10 cellular contexts compared by ENCODE assay signal in the genomic region with DNA sequence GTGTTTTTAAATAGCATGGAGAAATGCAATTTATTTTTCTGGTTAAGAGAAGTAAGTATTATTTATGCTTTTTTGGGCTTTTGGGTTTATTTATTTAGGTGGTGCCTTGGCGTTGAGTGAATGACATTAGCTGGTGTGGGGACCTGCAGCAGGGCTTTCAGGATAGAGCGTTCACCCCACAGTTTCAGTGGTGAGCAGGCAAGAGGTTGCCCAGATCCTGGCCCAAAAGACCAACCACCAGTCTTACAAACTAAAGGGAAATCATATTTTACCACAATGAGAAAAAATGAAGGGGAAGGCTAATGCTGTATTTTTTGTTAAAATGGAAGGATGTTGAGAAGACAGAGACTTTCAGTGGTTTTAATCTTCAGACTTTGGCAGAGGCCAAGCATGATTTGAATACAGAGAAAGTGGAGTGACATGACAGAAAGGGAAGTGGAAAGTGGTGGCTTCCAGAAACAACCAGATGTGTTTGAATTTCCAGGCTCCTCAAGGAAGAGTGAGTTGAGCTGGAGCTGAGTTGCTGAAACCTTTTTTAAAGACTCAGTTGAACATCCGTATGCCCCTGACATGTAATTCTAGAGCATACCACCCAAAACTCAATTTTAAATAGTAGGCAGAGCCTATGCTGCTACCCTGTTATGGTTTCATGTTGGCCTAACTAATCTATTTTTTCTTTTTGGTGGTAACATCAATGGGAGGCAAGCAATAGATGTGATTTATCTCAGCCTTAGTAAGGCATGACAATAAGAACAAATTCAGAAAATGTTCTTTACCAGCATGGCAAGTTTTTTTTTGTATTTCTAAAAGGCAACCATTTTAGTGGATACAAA.
DNase-seq lines count a peak whose midpoint lies in the region; ATAC-seq, FAIRE-seq and TF ChIP-seq lines count a peak whose summit lies in the region.
"Had no signal": no experiment of that assay in that cellular context is flagged by ENCODE, and none has a peak within 500 bp of the region (broad histone marks: within the 10 kb centered on the region; RNA-seq: fewer than 3 reads in every experiment).

No MANE protein-coding gene starts in this region.

- H2BK5ac ChIP-seq in H9 (ENCODE audit: insufficient read length, low read length), result no peak overlapping the region

- peaks cover 33 to 58% of the 10 kb centered on the region in 2 experiments for H3K4me1 Mint-ChIP-seq in H9
- peaks cover 0 to 12% (median 0%) of the 10 kb centered on the region in 7 donors for H3K4me1 Mint-ChIP-seq in naive thymus-derived CD4-positive, alpha-beta T cell

- ATAC-seq in GM18858 (IDR thresholded peaks at IDR 0.05; ENCODE audit: unreplicated experiment), result peak; percentile 84
- ATAC-seq in naive thymus-derived CD4-positive, alpha-beta T cell, result no peak

- no peak overlapping the region for H4K91ac ChIP-seq in H9 (ENCODE audit: insufficient read length, low read depth, low read length)

- no peak overlapping the region for H4K8ac ChIP-seq in H9 (replicated peaks; ENCODE audit: insufficient read length, low read depth, low read length)

- H3K56ac ChIP-seq in H9 (ENCODE audit: insufficient read length, low read depth, low read length), result no peak overlapping the region

- intact Hi-C loops in kidney (cut with DNase I), result no loop called here
- intact Hi-C loops in naive thymus-derived CD4-positive, alpha-beta T cell (cut with micrococcal nuclease), result no loop called here

- H3T11ph ChIP-seq in H9 (ENCODE audit: low read length), result no peak overlapping the region

- H3K18ac ChIP-seq in H9 (ENCODE audit: insufficient read length, low read depth, low read length), result no peak overlapping the region

- no peak for DNase-seq in H9
- DNase-seq in NAMALWA (ENCODE audit: low spot score), result peak; percentile 5
- DNase-seq in kidney, result no peak
- DNase-seq in naive thymus-derived CD4-positive, alpha-beta T cell, result no peak
- no peak for DNase-seq in NCI-H524 treated with DMSO at 0.1 percent for 48 hours (lab: John Stamatoyannopoulos, UW)
- no peak for DNase-seq in foreskin melanocyte
- DNase-seq: NCI-H2081 had no signal

- peak overlapping the region in 2 of 3 experiments; percentile 41 to 90; a peak in 3 of 7 replicates for H3K27ac Mint-ChIP-seq in H9
- no peak overlapping the region for H3K27ac Mint-ChIP-seq in naive thymus-derived CD4-positive, alpha-beta T cell

- H3K4me2 ChIP-seq in H9 (ENCODE audit: insufficient read depth, insufficient read length, low read length), result no peak overlapping the region
- H3K4me2 ChIP-seq in parathyroid adenoma (ENCODE audit: low read length), result no peak overlapping the region

- H2BK12ac ChIP-seq in H9 (ENCODE audit: insufficient read length, low read depth, low read length), result no peak overlapping the region

- H3K36me3 ChIP-seq in parathyroid adenoma (ENCODE audit: control insufficient read depth, insufficient read depth, low read length) (no peaks in the 10 kb centered on the region), kidney (ENCODE audit: control insufficient read depth in 1 of 2, insufficient read depth in 2 of 2, low read length in 2 of 2) (no peaks in the 10 kb centered on the region)
- peaks cover 0 to 4% (median 0%) of the 10 kb centered on the region in 3 experiments for H3K36me3 ChIP-seq in naive thymus-derived CD4-positive, alpha-beta T cell (ENCODE audit: control insufficient read depth in 2 of 3, insufficient read depth in 3 of 3, low read length in 3 of 3)

- H3K27ac ChIP-seq in H9 (ENCODE audit: insufficient read length, low read depth, low read length), result no peak overlapping the region
- peak overlapping the region; percentile 29 for H3K27ac ChIP-seq in parathyroid adenoma
- H3K27ac ChIP-seq in kidney (ENCODE audit: low read depth in 2 of 2, low read length in 2 of 2), result peak overlapping the region in 1 of 2 donors; percentile 35
- H3K27ac ChIP-seq in naive thymus-derived CD4-positive, alpha-beta T cell (ENCODE audit: low read depth, low read length), result no peak overlapping the region

- POLR2A ChIA-PET in naive thymus-derived CD4-positive, alpha-beta T cell (lab: Charles Lee), result no interaction called here

- H3K27me3 ChIP-seq in H9 (ENCODE audit: insufficient read depth, low read length), result no peaks in the 10 kb centered on the region
- no peaks in the 10 kb centered on the region for H3K27me3 ChIP-seq in parathyroid adenoma (ENCODE audit: control insufficient read depth, insufficient read depth, low read length)
- H3K27me3 ChIP-seq in naive thymus-derived CD4-positive, alpha-beta T cell (ENCODE audit: control insufficient read depth in 2 of 2, insufficient read depth in 2 of 2, low read length in 2 of 2), result no peaks in the 10 kb centered on the region

- CTCF ChIA-PET in naive thymus-derived CD4-positive, alpha-beta T cell (lab: Charles Lee), result no interaction called here

- no peak overlapping the region for H2AK5ac ChIP-seq in H9 (ENCODE audit: insufficient read length, low read length)

- H3K9ac ChIP-seq in H9 (ENCODE audit: extremely low read depth, insufficient read length, low read length) (no peak overlapping the region), parathyroid adenoma (no peak overlapping the region), kidney (ENCODE audit: low read length in 2 of 2) (no peak overlapping the region)

- H2AFZ ChIP-seq in H9 (ENCODE audit: low read length) (no peak overlapping the region), parathyroid adenoma (no peak overlapping the region)

- no peaks in the 10 kb centered on the region for H3K79me1 ChIP-seq in H9 (ENCODE audit: insufficient read depth, low read depth, low read length, poor library complexity, severe bottlenecking)

- no peak for FAIRE-seq in kidney (lab: Jason Lieb, UNC)
- FAIRE-seq: TTC549 had no signal

- no peak for TF ChIP-seq CTCF in H9 (conservative IDR thresholded peaks at IDR 0.05)
- no peak for TF ChIP-seq CTCF in parathyroid adenoma (IDR thresholded peaks at IDR 0.05)
- no peak for TF ChIP-seq CTCF in kidney (IDR thresholded peaks at IDR 0.05; ENCODE audit: borderline replicate concordance, extremely low read depth, insufficient read depth)

- H3K23ac ChIP-seq in H9 (ENCODE audit: insufficient read length, low read depth, low read length), result no peak overlapping the region

- H3K27me3 Mint-ChIP-seq in H9 (ENCODE audit: low read depth), result peaks cover 8% of the 10 kb centered on the region
- no peaks in the 10 kb centered on the region for H3K27me3 Mint-ChIP-seq in naive thymus-derived CD4-positive, alpha-beta T cell

- H3K9me3 Mint-ChIP-seq in H9, result no peaks in the 10 kb centered on the region
- no peaks in the 10 kb centered on the region for H3K9me3 Mint-ChIP-seq in naive thymus-derived CD4-positive, alpha-beta T cell

- H4K5ac ChIP-seq in H9 (ENCODE audit: insufficient read length, low read depth, low read length), result no peak overlapping the region

- H2BK120ac ChIP-seq in H9 (ENCODE audit: low read depth, low read length, poor library complexity, severe bottlenecking), result no peak overlapping the region

- no peak overlapping the region for H3K4ac ChIP-seq in H9 (ENCODE audit: low read depth, low read length)

- H2BK20ac ChIP-seq in H9 (ENCODE audit: low read depth, low read length, poor library complexity, severe bottlenecking), result no peak overlapping the region

- H3K9me3 ChIP-seq in H9 (ENCODE audit: control insufficient read depth, low read depth, low read length) (no peaks in the 10 kb centered on the region), parathyroid adenoma (ENCODE audit: control insufficient read depth, low read length) (no peaks in the 10 kb centered on the region), kidney (ENCODE audit: control insufficient read depth in 1 of 2, low read length in 2 of 2) (no peaks in the 10 kb centered on the region)
- H3K9me3 ChIP-seq in naive thymus-derived CD4-positive, alpha-beta T cell (ENCODE audit: control insufficient read depth in 2 of 3, low read length in 3 of 3), result no peaks in the 10 kb centered on the region

- H3K79me2 ChIP-seq in H9 (ENCODE audit: insufficient read depth, low read length) (no peaks in the 10 kb centered on the region), parathyroid adenoma (no peaks in the 10 kb centered on the region)

- H4K20me1 ChIP-seq in H9 (ENCODE audit: control insufficient read depth, insufficient read depth, insufficient read length), result no peaks in the 10 kb centered on the region

- H3K4me3 ChIP-seq in parathyroid adenoma (ENCODE audit: low read depth, low read length) (no peak overlapping the region), kidney (ENCODE audit: low read length in 2 of 2) (no peak overlapping the region)
- H3K4me3 ChIP-seq in naive thymus-derived CD4-positive, alpha-beta T cell (ENCODE audit: low read length), result no peak overlapping the region

- H2BK15ac ChIP-seq in H9 (ENCODE audit: low read depth, low read length), result no peak overlapping the region

- no CpG with 5 or more reads among the region's 3 CpGs for WGBS in H9 (ENCODE audit: extremely low coverage, insufficient read length, low lambda C conversion rate)

- peaks cover 1 to 10% (median 7%) of the 10 kb centered on the region in 3 experiments; a peak in 6 of 7 replicates for H3K36me3 Mint-ChIP-seq in H9 (ENCODE audit: insufficient read depth in 1 of 3, low read depth in 3 of 3)
- H3K36me3 Mint-ChIP-seq in naive thymus-derived CD4-positive, alpha-beta T cell, result peaks cover 5 to 50% (median 24%) of the 10 kb centered on the region in 5 donors

- no peaks in the 10 kb centered on the region for H3K23me2 ChIP-seq in H9 (ENCODE audit: insufficient read length, low read depth, low read length, poor library complexity, severe bottlenecking)

- no peaks in the 10 kb centered on the region for H3K4me1 ChIP-seq in H9 (ENCODE audit: insufficient read depth, low read length)
- peaks cover 17% of the 10 kb centered on the region for H3K4me1 ChIP-seq in parathyroid adenoma
- peaks cover 8 to 9% of the 10 kb centered on the region in 2 donors for H3K4me1 ChIP-seq in kidney (ENCODE audit: control insufficient read depth in 1 of 2, insufficient read depth in 1 of 2, low read depth in 1 of 2, low read length in 2 of 2)
- no peaks in the 10 kb centered on the region for H3K4me1 ChIP-seq in naive thymus-derived CD4-positive, alpha-beta T cell (ENCODE audit: control insufficient read depth in 2 of 2, insufficient read depth in 2 of 2, low read length in 2 of 2)

- no peak overlapping the region for H3K4me3 Mint-ChIP-seq in H9
- H3K4me3 Mint-ChIP-seq in naive thymus-derived CD4-positive, alpha-beta T cell, result no peak overlapping the region

- no peak overlapping the region for H3K14ac ChIP-seq in H9 (ENCODE audit: insufficient read depth, low read length)

Comparison
In these comparisons a context has a peak if more than half of its experiments do, and no peak if none do; other contexts are left out.
1. H3K27ac Mint-ChIP-seq: peak in H9 (2 of 3); none in naive thymus-derived CD4-positive, alpha-beta T cell (0 of 9).